In the genomic region with DNA sequence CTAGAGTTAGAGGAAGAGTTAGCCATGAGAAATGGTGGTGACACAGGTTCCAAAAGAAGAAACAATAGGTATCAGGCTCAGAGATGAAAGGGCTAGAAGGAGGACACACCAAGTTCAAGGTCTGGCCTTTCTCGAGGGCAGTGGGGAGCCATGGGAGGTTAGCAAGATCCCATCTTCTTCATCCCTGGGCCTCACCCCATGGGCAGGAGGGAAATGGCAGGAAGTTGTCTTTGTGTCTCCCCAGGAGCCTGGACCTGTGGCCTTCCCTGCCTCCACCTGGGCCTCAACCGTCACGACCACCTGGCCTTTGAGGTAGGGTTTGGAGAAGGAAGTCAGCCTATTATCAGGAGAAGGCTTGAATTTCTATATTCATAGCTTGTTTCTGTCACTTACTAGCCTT, we compare ENCODE assay signal across 20 cellular contexts. TPM values are rescaled to one million over a fixed set of nuclear protein-coding genes. Genes with fewer than 3 reads are reported as not detected.
DNase-seq lines count a peak whose midpoint lies in the region; ATAC-seq and TF ChIP-seq lines count a peak whose summit lies in the region.
"Had no signal": no experiment of that assay in that cellular context is flagged by ENCODE, and none has a peak within 500 bp of the region (broad histone marks: within the 10 kb centered on the region; RNA-seq: fewer than 3 reads in every experiment).

No MANE protein-coding gene starts in this region.

- no peak for TF ChIP-seq POLR2A in spleen (IDR thresholded peaks at IDR 0.05)

- H3K9me3 Mint-ChIP-seq in activated naive CD4-positive, alpha-beta T cell treated with anti-CD3 and anti-CD28 coated beads, Interleukin-2, amount 50 U/mL, for 72 hours: no peaks in the 10 kb centered on the region
- no peaks in the 10 kb centered on the region for H3K9me3 Mint-ChIP-seq in central memory CD8-positive, alpha-beta T cell
- H3K9me3 Mint-ChIP-seq: HFFc6, mesothelial cell of epicardium, nephron progenitor cell had no signal

- no peak overlapping the region for H3K9ac ChIP-seq in MM.1S (ENCODE audit: low read length)

- H3K27ac Mint-ChIP-seq in activated naive CD4-positive, alpha-beta T cell treated with anti-CD3 and anti-CD28 coated beads, Interleukin-2, amount 50 U/mL, for 72 hours: peak overlapping the region; percentile 17 to 84
- peak overlapping the region; percentile 90 for H3K27ac Mint-ChIP-seq in central memory CD8-positive, alpha-beta T cell (ENCODE audit: low read depth)
- H3K27ac Mint-ChIP-seq: HFFc6, mesothelial cell of epicardium, nephron progenitor cell had no signal

- no peak for TF ChIP-seq CTCF in MM.1S (IDR thresholded peaks at IDR 0.05; ENCODE audit: low read length)
- TF ChIP-seq CTCF in spleen (IDR thresholded peaks at IDR 0.05 in 8 of 11, conservative IDR thresholded peaks at IDR 0.05 in 3 of 11): no peak

- H3K36me3 ChIP-seq in MM.1S (replicated peaks; ENCODE audit: insufficient read depth, low read length) (no peaks in the 10 kb centered on the region), spleen (no peaks in the 10 kb centered on the region)
- H3K36me3 ChIP-seq: cardiac muscle cell, esophagus muscularis mucosa had no signal

- H3K9me3 ChIP-seq in MM.1S (replicated peaks; ENCODE audit: insufficient read depth, low read length) (no peaks in the 10 kb centered on the region), spleen (no peaks in the 10 kb centered on the region)
- H3K9me3 ChIP-seq: esophagus muscularis mucosa, testis had no signal

- H2AFZ ChIP-seq in MM.1S (ENCODE audit: low read length): 0 out of 2 replicates have a peak overlapping the region, but pooled peaks have one; percentile 93

- no peaks in the 10 kb centered on the region for H3K79me2 ChIP-seq in MM.1S (ENCODE audit: low read length)

- H3K27ac ChIP-seq in MM.1S (ENCODE audit: low read length) (no peak overlapping the region), spleen (peak overlapping the region in 2 of 8 donors; percentile 58)
- H3K27ac ChIP-seq: cardiac muscle cell had no signal

- H3K4me1 Mint-ChIP-seq in central memory CD8-positive, alpha-beta T cell: peaks cover 9% of the 10 kb centered on the region

- H3K4me3 ChIP-seq in MM.1S (ENCODE audit: low read length) (no peak overlapping the region), spleen (no peak overlapping the region)
- H3K4me3 ChIP-seq: cardiac muscle cell had no signal

- DNase-seq in activated naive CD4-positive, alpha-beta T cell treated with anti-CD3 and anti-CD28 coated beads, Interleukin-2, amount 50 U/mL, for 72 hours (ENCODE audit: low spot score in 2 of 2): peak in 1 of 2 donors; percentile 44
- no peak for DNase-seq in activated naive CD4-positive, alpha-beta T cell (lab: John Stamatoyannopoulos, UW)
- DNase-seq in MM.1S (no peak), spleen (peak; percentile 69), DMS 273 (lab: John Stamatoyannopoulos, UW; ENCODE audit: unreplicated experiment) (no peak), NCI-H187 treated with DMSO at 0.1 percent for 48 hours (lab: John Stamatoyannopoulos, UW) (no peak)
- DNase-seq in central memory CD8-positive, alpha-beta T cell (ENCODE audit: low spot score in 2 of 2): no peak
- DNase-seq: activated CD4-positive, alpha-beta T cell treated with anti-CD3 and anti-CD28 coated beads, Interleukin-2, amount 50 U/mL, for 1 hour; activated T-cell treated with anti-CD3 and anti-CD28 coated beads, Interleukin-2, amount 50 U/mL, for 1 hour; NCI-H2029; testis had no signal

- H3K4me1 ChIP-seq in MM.1S (ENCODE audit: low read length): 0 out of 2 replicates have a peak, but pooled peaks cover 6% of the 10 kb centered on the region
- H3K4me1 ChIP-seq in spleen: peaks cover 5 to 33% (median 15%) of the 10 kb centered on the region in 6 donors

- H3K4me3 Mint-ChIP-seq in central memory CD8-positive, alpha-beta T cell: no peak overlapping the region

- H3F3A ChIP-seq in MM.1S (ENCODE audit: insufficient read depth, low read length): no peaks in the 10 kb centered on the region

- 66 to 91% (median 76%) methylated on average over 3 of the region's 3 CpGs for WGBS in spleen, 5 donors

- ATAC-seq in activated naive CD4-positive, alpha-beta T cell treated with anti-CD3 and anti-CD28 coated beads, Interleukin-2, amount 50 U/mL, for 72 hours: no peak
- ATAC-seq in central memory CD8-positive, alpha-beta T cell (replicated peaks; ENCODE audit: extremely low read depth, poor library complexity, severe bottlenecking): no peak
- ATAC-seq in HG02763 (IDR thresholded peaks at IDR 0.05; ENCODE audit: unreplicated experiment): no peak

- H3K27me3 Mint-ChIP-seq in central memory CD8-positive, alpha-beta T cell: peaks cover 15% of the 10 kb centered on the region

- intact Hi-C loops in spleen (cut with DNase I; ENCODE audit: low total_unique reads): no loop called here

- H3K9me2 ChIP-seq in MM.1S (replicated peaks; ENCODE audit: insufficient read depth, low read length): no peaks in the 10 kb centered on the region

- no peaks in the 10 kb centered on the region for H3K27me3 ChIP-seq in MM.1S (replicated peaks; ENCODE audit: insufficient read depth, low read length)
- H3K27me3 ChIP-seq in spleen (replicated peaks in 1 of 7): peaks cover 0 to 13% (median 0%) of the 10 kb centered on the region in 7 donors
- H3K27me3 ChIP-seq: dorsolateral prefrontal cortex, esophagus muscularis mucosa, testis had no signal

- H3K36me3 Mint-ChIP-seq in activated naive CD4-positive, alpha-beta T cell treated with anti-CD3 and anti-CD28 coated beads, Interleukin-2, amount 50 U/mL, for 72 hours: no peaks in the 10 kb centered on the region
- peaks cover 5% of the 10 kb centered on the region for H3K36me3 Mint-ChIP-seq in central memory CD8-positive, alpha-beta T cell (ENCODE audit: insufficient read depth)
- H3K36me3 Mint-ChIP-seq: mesothelial cell of epicardium had no signal

- H4K20me1 ChIP-seq in MM.1S (ENCODE audit: insufficient read depth, low read length): no peaks in the 10 kb centered on the region

- H3K4me2 ChIP-seq in MM.1S (ENCODE audit: low read depth, low read length): no peak overlapping the region

RNA-seq across cellular contexts. Expression of a gene that starts 5.8 kb away (rescaled TPM):
- total RNA-seq in activated naive CD4-positive, alpha-beta T cell treated with anti-CD3 and anti-CD28 coated beads, Interleukin-2, amount 50 U/mL, for 72 hours: not detected
- total RNA-seq in spleen: not detected
- polyA plus RNA-seq in spleen: not detected
- total RNA-seq: cardiac muscle cell, dorsolateral prefrontal cortex, esophagus muscularis mucosa, HFFc6, mesothelial cell of epicardium, NCI-H460 had no signal
- polyA plus RNA-seq: cardiac muscle cell had no signal

RNA-seq across cellular contexts. Expression of a gene that starts 17.0 kb away (rescaled TPM):
- not detected for total RNA-seq in activated naive CD4-positive, alpha-beta T cell treated with anti-CD3 and anti-CD28 coated beads, Interleukin-2, amount 50 U/mL, for 72 hours
- under 1 TPM in 3 of 7 donors, not detected in 4; 0.26 to 0.46 (median 0.30) TPM for total RNA-seq in spleen
- polyA plus RNA-seq in spleen: under 1 TPM in 2 of 3 donors, not detected in 1; 0.05 to 0.45 TPM
- total RNA-seq: HFFc6, NCI-H460, renal cortical epithelial cell had no signal

RNA-seq across cellular contexts. Expression of a gene that starts 28.0 kb away (rescaled TPM):
- total RNA-seq in activated naive CD4-positive, alpha-beta T cell treated with anti-CD3 and anti-CD28 coated beads, Interleukin-2, amount 50 U/mL, for 72 hours: not detected
- total RNA-seq in spleen: under 1 TPM in 1 of 7 donors, not detected in 6; 0.36 TPM
- polyA plus RNA-seq in spleen: under 1 TPM in 1 of 3 donors, not detected in 2; 0.03 TPM
- total RNA-seq: HFFc6, renal cortical epithelial cell had no signal

RNA-seq across cellular contexts. Expression of a gene that starts 41.0 kb away (rescaled TPM):
- total RNA-seq in activated naive CD4-positive, alpha-beta T cell treated with anti-CD3 and anti-CD28 coated beads, Interleukin-2, amount 50 U/mL, for 72 hours: under 1 TPM; 0.52 to 0.78 TPM
- total RNA-seq in spleen: 1 to 10 TPM in 4 of 7 donors, under 1 TPM in 2, not detected in 1; 0.09 to 3.2 (median 1.7) TPM
- polyA plus RNA-seq in spleen: under 1 TPM; 0.04 to 0.19 (median 0.17) TPM
- total RNA-seq: renal cortical epithelial cell had no signal
